In genomic region chr11:9765320-9766101, GRCh38 we compare ENCODE assay signal across 1 cellular context.
A peak's percentile ranks its signal among the peaks of the same experiment; 100 is the strongest.
TF ChIP-seq lines count a peak whose summit lies in the region.

No MANE protein-coding gene starts in this region.

TF ChIP-seq in HepG2, 621 proteins besides CTCF, POLR2A, EP300 and RAD21 (continued from another document and continues in another):
- TF ChIP-seq PRDM10 (CRISPR knock-in tag; IDR thresholded peaks at IDR 0.05; ENCODE audit: low read depth) = peak; percentile 57; the same call in 1 of the 2 replicates
- no peak for TF ChIP-seq HNRNPK (IDR thresholded peaks at IDR 0.05; ENCODE audit: low read depth, low read length, poor library complexity, severe bottlenecking)
- TF ChIP-seq SOX13 (IDR thresholded peaks at IDR 0.05) = peak; percentile 9; the same call in 1 of the 2 replicates
- TF ChIP-seq SOX13 (CRISPR knock-in tag; conservative IDR thresholded peaks at IDR 0.05 in 1 of 2, IDR thresholded peaks at IDR 0.05 in 1 of 2) = peak in 1 of 2 experiments; percentile 79; a peak in 2 of 4 replicates
- TF ChIP-seq ZSCAN29 (CRISPR knock-in tag; conservative IDR thresholded peaks at IDR 0.05) = peak; percentile 66; the same call in 1 of the 2 replicates
- TF ChIP-seq ZFP36 (IDR thresholded peaks at IDR 0.05; ENCODE audit: borderline replicate concordance, low read depth, low read length, partially characterized antibody) = no peak
- peak; percentile 86 for TF ChIP-seq ZNF747 (CRISPR knock-in tag; IDR thresholded peaks at IDR 0.05; ENCODE audit: borderline replicate concordance)
- TF ChIP-seq CCAR2 (optimal IDR thresholded peaks at IDR 0.05; ENCODE audit: low read depth, low read length) = no peak
- TF ChIP-seq ZNF350 (CRISPR knock-in tag; IDR thresholded peaks at IDR 0.05; ENCODE audit: borderline replicate concordance, low read depth) = peak; percentile 78; the same call in 1 of the 2 replicates
- TF ChIP-seq CEBPG (CRISPR knock-in tag; IDR thresholded peaks at IDR 0.05) = peak; percentile 44
- peak; percentile 21; the same call in 1 of the 2 replicates for TF ChIP-seq DZIP1 (CRISPR knock-in tag; IDR thresholded peaks at IDR 0.05)
- TF ChIP-seq ATRX (CRISPR knock-in tag; IDR thresholded peaks at IDR 0.05; ENCODE audit: borderline replicate concordance) = no peak
- TF ChIP-seq ZNF780A (CRISPR knock-in tag; IDR thresholded peaks at IDR 0.05) = no peak
- TF ChIP-seq SATB2 (CRISPR knock-in tag; IDR thresholded peaks at IDR 0.05) = no peak
- TF ChIP-seq ZNF562 (CRISPR knock-in tag; IDR thresholded peaks at IDR 0.05; ENCODE audit: borderline replicate concordance) = no peak
- TF ChIP-seq HOXA9 (CRISPR knock-in tag; IDR thresholded peaks at IDR 0.05; ENCODE audit: borderline replicate concordance) = no peak
- peak; percentile 88; the same call in 1 of the 2 replicates for TF ChIP-seq ZNF414 (CRISPR knock-in tag; IDR thresholded peaks at IDR 0.05)
- peak; percentile 100 for TF ChIP-seq ZNF687 (CRISPR knock-in tag; IDR thresholded peaks at IDR 0.05)
- TF ChIP-seq GATAD1 (CRISPR knock-in tag; IDR thresholded peaks at IDR 0.05) = 0 out of 2 replicates have a peak, but pooled peaks have one; percentile 30
- TF ChIP-seq FOSL1 (CRISPR knock-in tag; IDR thresholded peaks at IDR 0.05; ENCODE audit: borderline replicate concordance) = no peak
- no peak for TF ChIP-seq GMEB2 (CRISPR knock-in tag; IDR thresholded peaks at IDR 0.05; ENCODE audit: low read depth)
- TF ChIP-seq POLR2AphosphoS5 (IDR thresholded peaks at IDR 0.05; ENCODE audit: low read depth, low read length) = no peak
- TF ChIP-seq DMAP1 (CRISPR knock-in tag; IDR thresholded peaks at IDR 0.05) = peak; percentile 67; the same call in 1 of the 2 replicates
- no peak; the same call in 1 of the 2 replicates for TF ChIP-seq ZNF589 (CRISPR knock-in tag; conservative IDR thresholded peaks at IDR 0.05)
- TF ChIP-seq ZNF549 (CRISPR knock-in tag; IDR thresholded peaks at IDR 0.05) = no peak
- TF ChIP-seq KMT2A (CRISPR knock-in tag; IDR thresholded peaks at IDR 0.05) = peak; percentile 55; the same call in 1 of the 2 replicates
- TF ChIP-seq BCL6 (CRISPR knock-in tag; IDR thresholded peaks at IDR 0.05) = peak; percentile 94
- no peak; the same call in 1 of the 2 replicates for TF ChIP-seq BRCA1 (CRISPR knock-in tag; IDR thresholded peaks at IDR 0.05)
- TF ChIP-seq MED1 (CRISPR knock-in tag; IDR thresholded peaks at IDR 0.05) = peak; percentile 97
- TF ChIP-seq ATF1 (CRISPR knock-in tag; IDR thresholded peaks at IDR 0.05) = no peak
- TF ChIP-seq ZNF644 (CRISPR knock-in tag; IDR thresholded peaks at IDR 0.05; ENCODE audit: low read depth) = peak; percentile 87
- TF ChIP-seq NFIC (IDR thresholded peaks at IDR 0.05; ENCODE audit: low read length) = no peak
- TF ChIP-seq NR0B2 (CRISPR knock-in tag; IDR thresholded peaks at IDR 0.05) = no peak
- TF ChIP-seq FOXO1 (CRISPR knock-in tag; IDR thresholded peaks at IDR 0.05) = peak; percentile 85; the same call in 1 of the 2 replicates
- TF ChIP-seq NR2F2 (IDR thresholded peaks at IDR 0.05; ENCODE audit: borderline replicate concordance, low read depth) = peak; percentile 89
- no peak for TF ChIP-seq HNRNPUL1 (IDR thresholded peaks at IDR 0.05; ENCODE audit: low read depth, low read length)
- TF ChIP-seq NCOA2 (CRISPR knock-in tag; IDR thresholded peaks at IDR 0.05) = peak; percentile 87
- TF ChIP-seq PCBP2 (optimal IDR thresholded peaks at IDR 0.05; ENCODE audit: low read depth, low read length, poor library complexity, severe bottlenecking) = no peak
- TF ChIP-seq ZBTB37 (CRISPR knock-in tag; IDR thresholded peaks at IDR 0.05) = no peak
- peak; percentile 71; the same call in 1 of the 2 replicates for TF ChIP-seq MYC (CRISPR knock-in tag; IDR thresholded peaks at IDR 0.05; ENCODE audit: borderline replicate concordance)
- TF ChIP-seq NAIF1 (CRISPR knock-in tag; IDR thresholded peaks at IDR 0.05; ENCODE audit: borderline replicate concordance) = no peak
- no peak for TF ChIP-seq ZNF337 (CRISPR knock-in tag; IDR thresholded peaks at IDR 0.05; ENCODE audit: borderline replicate concordance, low read depth)
- no peak for TF ChIP-seq FIP1L1 (IDR thresholded peaks at IDR 0.05; ENCODE audit: borderline replicate concordance, insufficient read depth, low read depth, low read length)
- TF ChIP-seq RELA (CRISPR knock-in tag; IDR thresholded peaks at IDR 0.05) = no peak; the same call in 1 of the 2 replicates
- TF ChIP-seq TAF15 (IDR thresholded peaks at IDR 0.05; ENCODE audit: low read depth, low read length, poor library complexity, severe bottlenecking) = no peak
- no peak for TF ChIP-seq MED8 (CRISPR knock-in tag; IDR thresholded peaks at IDR 0.05; ENCODE audit: insufficient replicate concordance)
- TF ChIP-seq ARHGAP35 (CRISPR knock-in tag; IDR thresholded peaks at IDR 0.05; ENCODE audit: borderline replicate concordance) = no peak; the same call in 1 of the 2 replicates
- no peak for TF ChIP-seq ZNF33A (CRISPR knock-in tag; IDR thresholded peaks at IDR 0.05; ENCODE audit: borderline replicate concordance)
- no peak; the same call in 1 of the 2 replicates for TF ChIP-seq XBP1 (CRISPR knock-in tag; IDR thresholded peaks at IDR 0.05)
- no peak for TF ChIP-seq ZBTB49 (CRISPR knock-in tag; IDR thresholded peaks at IDR 0.05; ENCODE audit: borderline replicate concordance)
- peak; percentile 81 for TF ChIP-seq HOXA3 (CRISPR knock-in tag; IDR thresholded peaks at IDR 0.05)
- TF ChIP-seq ZBTB38 (CRISPR knock-in tag; IDR thresholded peaks at IDR 0.05) = peak; percentile 87
